8 cellular contexts compared by ENCODE assay signal in the genomic region with DNA sequence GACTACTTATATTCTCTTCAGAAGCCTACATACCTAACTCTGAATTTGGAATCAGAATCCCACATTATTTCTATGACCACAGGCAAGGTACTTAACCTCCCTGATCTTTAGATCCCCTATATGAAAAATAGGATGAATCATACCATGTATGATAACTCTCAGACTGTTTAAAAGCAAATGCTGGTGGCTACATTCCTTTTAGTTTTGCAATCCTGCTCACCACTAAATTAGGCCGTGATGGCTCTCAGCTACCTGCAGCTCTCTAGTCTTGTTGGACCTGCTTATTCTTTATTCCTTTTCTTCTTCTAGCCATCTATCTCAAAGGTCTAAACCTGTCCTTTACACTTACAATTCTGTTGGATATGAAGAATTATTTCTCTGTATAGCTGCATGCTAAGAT.
"Had no signal": no experiment of that assay in that cellular context is flagged by ENCODE, and none has a peak within 500 bp of the region (broad histone marks: within the 10 kb centered on the region; RNA-seq: fewer than 3 reads in every experiment).

No MANE protein-coding gene starts in this region.

- H3K27ac ChIP-seq: GM23248, HL-60 had no signal

- FAIRE-seq: HepG2 had no signal

- H3K4me1 ChIP-seq: HAP-1 had no signal

- H3K36me3 ChIP-seq: HAP-1 had no signal

- H3K9me3 ChIP-seq: HAP-1 had no signal

- DNase-seq: GM23248, GOT3, H7, HFFc6 had no signal

- ATAC-seq: HCT116, HepG2 had no signal

- H3K4me3 ChIP-seq: GM23248, HAP-1 had no signal
